8 cellular contexts compared by ENCODE assay signal in the genomic region with DNA sequence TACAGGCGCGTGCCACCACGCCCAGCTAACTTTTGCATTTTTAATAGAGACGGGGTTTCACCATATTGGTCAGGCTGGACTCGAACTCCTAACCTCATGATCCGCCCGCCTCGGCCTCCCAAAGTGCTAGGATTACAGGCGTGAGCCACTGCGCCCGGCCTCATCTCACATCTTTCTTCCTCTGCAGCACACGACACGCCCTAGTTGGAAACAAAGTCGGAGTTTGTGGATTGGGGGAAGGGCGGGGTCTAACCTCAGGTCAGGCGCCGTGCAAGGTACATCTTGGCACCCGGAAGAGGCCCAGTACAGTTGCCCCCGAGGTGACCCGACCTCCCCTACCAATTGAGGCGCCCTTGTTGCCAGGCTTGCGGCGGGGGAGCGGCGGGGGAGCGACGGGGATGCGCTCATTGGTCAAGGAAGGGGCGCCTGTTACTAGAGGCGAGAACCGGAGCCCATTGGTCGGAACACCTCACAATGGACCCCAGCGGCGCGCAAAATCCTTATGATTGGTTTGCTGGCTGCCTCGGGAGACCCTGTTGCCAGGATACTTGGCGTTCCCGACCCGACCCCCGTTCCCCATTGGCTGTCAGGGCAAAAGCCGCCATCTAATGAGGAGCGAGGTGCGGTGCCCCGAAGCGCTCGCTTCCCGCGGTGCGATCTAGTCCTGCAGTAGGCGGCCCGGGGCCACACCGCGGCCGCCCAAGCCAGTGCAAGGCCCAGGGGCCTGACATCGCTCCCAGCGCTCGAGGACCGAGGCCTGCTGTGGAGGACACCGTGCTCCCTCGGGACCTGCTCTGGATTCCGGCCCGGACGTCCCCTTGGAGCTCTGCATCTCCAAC. TPM values are rescaled to one million over a fixed set of nuclear protein-coding genes. Genes with fewer than 3 reads are reported as not detected.
DNase-seq lines count a peak whose midpoint lies in the region; ATAC-seq lines count a peak whose summit lies in the region.

A gene with protein sequence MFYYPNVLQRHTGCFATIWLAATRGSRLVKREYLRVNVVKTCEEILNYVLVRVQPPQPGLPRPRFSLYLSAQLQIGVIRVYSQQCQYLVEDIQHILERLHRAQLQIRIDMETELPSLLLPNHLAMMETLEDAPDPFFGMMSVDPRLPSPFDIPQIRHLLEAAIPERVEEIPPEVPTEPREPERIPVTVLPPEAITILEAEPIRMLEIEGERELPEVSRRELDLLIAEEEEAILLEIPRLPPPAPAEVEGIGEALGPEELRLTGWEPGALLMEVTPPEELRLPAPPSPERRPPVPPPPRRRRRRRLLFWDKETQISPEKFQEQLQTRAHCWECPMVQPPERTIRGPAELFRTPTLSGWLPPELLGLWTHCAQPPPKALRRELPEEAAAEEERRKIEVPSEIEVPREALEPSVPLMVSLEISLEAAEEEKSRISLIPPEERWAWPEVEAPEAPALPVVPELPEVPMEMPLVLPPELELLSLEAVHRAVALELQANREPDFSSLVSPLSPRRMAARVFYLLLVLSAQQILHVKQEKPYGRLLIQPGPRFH (plus strand): TSS at position 659 of the 839 bp plus-strand sequence. CDS start 473 bp downstream, outside the sequence.

- DNase-seq in DMS79 (lab: John Stamatoyannopoulos, UW), result peak; percentile 100
- peak; percentile 97 for DNase-seq in NCI-H187 treated with DMSO at 0.1 percent for 48 hours (lab: John Stamatoyannopoulos, UW)
- peak; percentile 73 to 78 (median 77) for DNase-seq in effector memory CD8-positive, alpha-beta T cell
- DNase-seq in mesenteric fat pad (ENCODE audit: low spot score), result no peak
- DNase-seq in stimulated activated CD8-positive, alpha-beta memory T cell treated with anti-CD3 and anti-CD28 coated beads, Interleukin-15, amount 100 ng/mL, for 48 hours (ENCODE audit: low read depth in 2 of 2), result peak; percentile 58 to 79
- DNase-seq in HCEC 1CT, result no peak

- ATAC-seq in GM21723 (IDR thresholded peaks at IDR 0.05; ENCODE audit: unreplicated experiment), result peak; percentile 83
- peak; percentile 87 for ATAC-seq in effector memory CD8-positive, alpha-beta T cell (replicated peaks)

- no peaks in the 10 kb centered on the region for H3K9me3 Mint-ChIP-seq in effector memory CD8-positive, alpha-beta T cell

- CTCF ChIA-PET in activated CD8-positive, alpha-beta memory T cell treated with anti-CD3 and anti-CD28 coated beads for 36 hours (lab: Charles Lee), result interaction anchor here (1.9 kb wide), 2 partner anchors 11 to 63 kb away, joined by 4 to 9 read pairs; a partner anchor contains a TSS

- peaks cover 23 to 36% of the 10 kb centered on the region in 2 donors for H3K4me1 Mint-ChIP-seq in effector memory CD8-positive, alpha-beta T cell (ENCODE audit: low read depth in 2 of 2)

- peak within 1 kb of the TSS; percentile 83 to 93 for H3K4me3 Mint-ChIP-seq in effector memory CD8-positive, alpha-beta T cell

- H3K27ac Mint-ChIP-seq in effector memory CD8-positive, alpha-beta T cell, result peak within 1 kb of the TSS; percentile 87 to 96

- no peaks in the 10 kb centered on the region for H3K27me3 Mint-ChIP-seq in effector memory CD8-positive, alpha-beta T cell

- peaks cover 77% of the 10 kb centered on the region for H3K36me3 Mint-ChIP-seq in effector memory CD8-positive, alpha-beta T cell (ENCODE audit: insufficient read depth)

- POLR2A ChIA-PET in activated CD8-positive, alpha-beta memory T cell treated with anti-CD3 and anti-CD28 coated beads for 36 hours (lab: Charles Lee), result interaction anchor here (1.6 to 2.4 kb wide), 2 partner anchors 10 to 11 kb away, joined by 7 to 9 read pairs; a partner anchor contains a TSS

RNA-seq across cellular contexts. Expression of the gene that starts here (rescaled TPM):
- 10 to 100 TPM; 27.5 to 31.3 TPM for total RNA-seq in activated CD8-positive, alpha-beta memory T cell treated with anti-CD3 and anti-CD28 coated beads for 36 hours
- 31.5 TPM for total RNA-seq in mesenteric fat pad

Comparison
In these comparisons a context has a peak if more than half of its experiments do, and no peak if none do; other contexts are left out.
1. DNase-seq: peak in DMS79 (single experiment), NCI-H187 treated with DMSO at 0.1 percent for 48 hours (single experiment), effector memory CD8-positive, alpha-beta T cell (3 of 3) and stimulated activated CD8-positive, alpha-beta memory T cell treated with anti-CD3 and anti-CD28 coated beads, Interleukin-15, amount 100 ng/mL, for 48 hours (2 of 2); none in mesenteric fat pad (single experiment) and HCEC 1CT (single experiment).